ENCODE assay signal across 7 cellular contexts in the genomic region with DNA sequence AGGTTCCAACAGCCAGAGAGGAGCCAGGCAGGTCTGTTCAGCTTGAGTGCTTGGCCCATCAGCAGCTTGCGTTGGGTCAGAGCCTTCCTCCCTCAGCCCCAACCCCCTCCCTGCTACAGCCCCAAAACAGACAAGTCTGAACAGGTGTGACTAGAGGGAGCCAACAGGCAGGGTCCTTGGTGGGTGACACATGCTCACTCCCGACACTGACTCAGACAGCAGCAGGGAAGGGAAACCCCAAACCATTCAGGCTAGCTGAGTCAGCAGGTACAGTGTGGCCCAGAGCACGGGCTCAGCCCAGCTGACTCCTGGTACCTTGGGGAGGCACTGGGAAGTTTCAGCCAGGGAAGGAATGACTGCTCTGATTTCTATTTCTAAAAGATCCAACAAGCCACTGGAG.
A peak's percentile ranks its signal among the peaks of the same experiment; 100 is the strongest.
DNase-seq lines count a peak whose midpoint lies in the region; ATAC-seq, FAIRE-seq and TF ChIP-seq lines count a peak whose summit lies in the region.
"Not testable (repeated sequence)": the region's sequence is repeated elsewhere in the genome, so short reads cannot be mapped to it uniquely, and the experiment has no call there.

No MANE protein-coding gene starts in this region.

- not testable (repeated sequence) for H3K4me3 ChIP-seq in left lung

- DNase-seq in GM18507 (ENCODE audit: extremely low spot score, insufficient read length, low read depth); activated T-cell treated with anti-CD3 and anti-CD28 coated beads, Interleukin-2, amount 50 U/mL, for 72 hours; left lung; stimulated activated effector memory CD8-positive, alpha-beta T cell treated with anti-CD3 and anti-CD28 coated beads, Interleukin-12 subunit alpha, Interleukin-12 subunit beta, amount 100 ng/mL, for 72 hours (ENCODE audit: low spot score in 2 of 2): not testable (repeated sequence)

- not testable (repeated sequence) for H3K9me3 Mint-ChIP-seq in activated T-cell treated with anti-CD3 and anti-CD28 coated beads, Interleukin-2, amount 50 U/mL, for 72 hours; stimulated activated effector memory CD8-positive, alpha-beta T cell treated with anti-CD3 and anti-CD28 coated beads, Interleukin-12 subunit alpha, Interleukin-12 subunit beta, amount 100 ng/mL, for 72 hours

- TF ChIP-seq CTCF in left lung (IDR thresholded peaks at IDR 0.05) = not testable (repeated sequence)

- H3K9me3 ChIP-seq in left lung = not testable (repeated sequence)

- H3K27ac Mint-ChIP-seq in activated T-cell treated with anti-CD3 and anti-CD28 coated beads, Interleukin-2, amount 50 U/mL, for 72 hours; stimulated activated effector memory CD8-positive, alpha-beta T cell treated with anti-CD3 and anti-CD28 coated beads, Interleukin-12 subunit alpha, Interleukin-12 subunit beta, amount 100 ng/mL, for 72 hours: not testable (repeated sequence)

- H3K27me3 Mint-ChIP-seq in activated T-cell treated with anti-CD3 and anti-CD28 coated beads, Interleukin-2, amount 50 U/mL, for 72 hours (ENCODE audit: low read depth) = not testable (repeated sequence)

- H3K27me3 ChIP-seq in left lung = not testable (repeated sequence)

- not testable (repeated sequence) for H3K4me1 Mint-ChIP-seq in activated T-cell treated with anti-CD3 and anti-CD28 coated beads, Interleukin-2, amount 50 U/mL, for 72 hours (ENCODE audit: low read depth); stimulated activated effector memory CD8-positive, alpha-beta T cell treated with anti-CD3 and anti-CD28 coated beads, Interleukin-12 subunit alpha, Interleukin-12 subunit beta, amount 100 ng/mL, for 72 hours

- intact Hi-C loops in left lung (cut with DNase I) = not testable (repeated sequence)

- H3K36me3 ChIP-seq in left lung = not testable (repeated sequence)

- not testable (repeated sequence) for H3K27ac ChIP-seq in left lung

- FAIRE-seq in GM18507 (lab: Jason Lieb, UNC) = peak; percentile 83

- H3K4me3 Mint-ChIP-seq in activated T-cell treated with anti-CD3 and anti-CD28 coated beads, Interleukin-2, amount 50 U/mL, for 72 hours; stimulated activated effector memory CD8-positive, alpha-beta T cell treated with anti-CD3 and anti-CD28 coated beads, Interleukin-12 subunit alpha, Interleukin-12 subunit beta, amount 100 ng/mL, for 72 hours: not testable (repeated sequence)

- not testable (repeated sequence) for H3K4me1 ChIP-seq in left lung

- ATAC-seq in HG03442 (IDR thresholded peaks at IDR 0.05; ENCODE audit: unreplicated experiment) (peak; percentile 49), SK-N-SH treated with all-trans-retinoic acid at 6 μM for 48 hours (peak; percentile 67), esophagus mucosa (peak; percentile 96), left lung (peak; percentile 76)
- peak; percentile 98 for ATAC-seq in activated T-cell treated with anti-CD3 and anti-CD28 coated beads, Interleukin-2, amount 50 U/mL, for 72 hours (replicated peaks in 1 of 2)
- peak; percentile 95 for ATAC-seq in stimulated activated effector memory CD8-positive, alpha-beta T cell treated with anti-CD3 and anti-CD28 coated beads, Interleukin-12 subunit alpha, Interleukin-12 subunit beta, amount 100 ng/mL, for 72 hours

- H3K36me3 Mint-ChIP-seq in activated T-cell treated with anti-CD3 and anti-CD28 coated beads, Interleukin-2, amount 50 U/mL, for 72 hours (ENCODE audit: insufficient read depth in 2 of 2); stimulated activated effector memory CD8-positive, alpha-beta T cell treated with anti-CD3 and anti-CD28 coated beads, Interleukin-12 subunit alpha, Interleukin-12 subunit beta, amount 100 ng/mL, for 72 hours: not testable (repeated sequence)
